10 cellular contexts compared by ENCODE assay signal in the genomic region with DNA sequence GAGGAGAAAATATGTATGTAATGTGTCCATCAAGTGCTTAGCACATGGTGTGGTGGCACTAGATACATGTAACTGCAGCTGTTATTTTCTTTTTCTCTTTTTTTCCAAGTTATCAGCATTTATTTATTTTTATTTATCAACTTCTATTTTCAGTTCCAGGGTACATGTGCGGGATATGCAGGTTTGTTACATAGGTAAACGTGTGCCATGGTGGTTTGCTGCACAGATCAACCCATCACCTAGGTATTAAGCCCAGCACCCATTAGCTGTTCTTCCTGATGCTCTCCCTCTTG. TPM values are rescaled to one million over a fixed set of nuclear protein-coding genes. Genes with fewer than 3 reads are reported as not detected.
DNase-seq lines count a peak whose midpoint lies in the region; ATAC-seq, FAIRE-seq and TF ChIP-seq lines count a peak whose summit lies in the region.
"Not testable (repeated sequence)": the region's sequence is repeated elsewhere in the genome, so short reads cannot be mapped to it uniquely, and the experiment has no call there.
"Had no signal": no experiment of that assay in that cellular context is flagged by ENCODE, and none has a peak within 500 bp of the region (broad histone marks: within the 10 kb centered on the region; RNA-seq: fewer than 3 reads in every experiment).

No MANE protein-coding gene starts in this region.

- BruUV-seq in A673 (replicated peaks; lab: Mats Ljungman, UMichigan); HepG2 (replicated peaks; lab: Mats Ljungman, UMichigan): not testable (repeated sequence)

- H3K4me1 Mint-ChIP-seq in activated T-helper 17 cell treated with anti-CD3 and anti-CD28 coated beads, Interleukin-2, amount 50 U/mL, for 72 hours; effector memory CD8-positive, alpha-beta T cell (ENCODE audit: low read depth in 2 of 2): not testable (repeated sequence)
- peaks cover 6 to 13% of the 10 kb centered on the region in 2 donors for H3K4me1 Mint-ChIP-seq in natural killer cell

- H3K4me1 ChIP-seq in A673 (ENCODE audit: insufficient read depth, low read length, poor library complexity, severe bottlenecking) (peaks cover 19% of the 10 kb centered on the region), DND-41 (ENCODE audit: insufficient read depth, low read length) (peaks cover 10% of the 10 kb centered on the region), HepG2 (ENCODE audit: insufficient read depth, low read length) (peaks cover 13% of the 10 kb centered on the region)
- not testable (repeated sequence) for H3K4me1 ChIP-seq in MM.1S (ENCODE audit: low read length); RWPE2 (ENCODE audit: insufficient read depth, poor library complexity, severe bottlenecking)

- 19% methylated on average over 2 of the region's 2 CpGs for WGBS in HepG2 (ENCODE audit: low lambda C conversion rate)

- in situ Hi-C loops in HepG2 (cut with HindIII; ENCODE audit: extremely low pct_ligation_motif_present, low pct_unique_long_range_greater_than_20kb): not testable (repeated sequence)

- not testable (repeated sequence) for H3K79me2 ChIP-seq in DND-41 (ENCODE audit: insufficient read depth, low read length); MM.1S (ENCODE audit: low read length); HepG2 (ENCODE audit: insufficient read depth, low read length)

- H3K27me3 Mint-ChIP-seq in activated T-helper 17 cell treated with anti-CD3 and anti-CD28 coated beads, Interleukin-2, amount 50 U/mL, for 72 hours; natural killer cell (ENCODE audit: low read depth in 2 of 2): not testable (repeated sequence)
- H3K27me3 Mint-ChIP-seq in effector memory CD8-positive, alpha-beta T cell: peaks cover 34 to 50% of the 10 kb centered on the region in 2 donors

- FAIRE-seq in HepG2 (lab: Jason Lieb, UNC): not testable (repeated sequence)

- TF ChIP-seq POLR2A in HepG2 (IDR thresholded peaks at IDR 0.05; ENCODE audit: insufficient read depth in 1 of 2, low read depth in 2 of 2, low read length in 2 of 2): not testable (repeated sequence)

- not testable (repeated sequence) for H3K36me3 Mint-ChIP-seq in activated T-helper 17 cell treated with anti-CD3 and anti-CD28 coated beads, Interleukin-2, amount 50 U/mL, for 72 hours (ENCODE audit: low read depth); effector memory CD8-positive, alpha-beta T cell (ENCODE audit: insufficient read depth); natural killer cell

- not testable (repeated sequence) for H3F3A ChIP-seq in MM.1S (ENCODE audit: insufficient read depth, low read length)

- not testable (repeated sequence) for H3K9me3 Mint-ChIP-seq in activated T-helper 17 cell treated with anti-CD3 and anti-CD28 coated beads, Interleukin-2, amount 50 U/mL, for 72 hours; effector memory CD8-positive, alpha-beta T cell; natural killer cell

- H3K4me3 Mint-ChIP-seq in activated T-helper 17 cell treated with anti-CD3 and anti-CD28 coated beads, Interleukin-2, amount 50 U/mL, for 72 hours: peak overlapping the region; percentile 17
- peak overlapping the region; percentile 7 to 28 for H3K4me3 Mint-ChIP-seq in effector memory CD8-positive, alpha-beta T cell
- H3K4me3 Mint-ChIP-seq in natural killer cell: peak overlapping the region; percentile 52

- H3K9ac ChIP-seq in DND-41 (ENCODE audit: low read depth, low read length); MM.1S (ENCODE audit: low read length); HepG2 (ENCODE audit: insufficient read depth, low read depth, low read length): not testable (repeated sequence)

- H3K27ac Mint-ChIP-seq in activated T-helper 17 cell treated with anti-CD3 and anti-CD28 coated beads, Interleukin-2, amount 50 U/mL, for 72 hours: not testable (repeated sequence)
- H3K27ac Mint-ChIP-seq in effector memory CD8-positive, alpha-beta T cell: peak overlapping the region in 1 of 2 donors; percentile 22
- peak overlapping the region in 1 of 2 donors; percentile 35 for H3K27ac Mint-ChIP-seq in natural killer cell

- peak overlapping the region; percentile 77 for H3K27ac ChIP-seq in A673 (ENCODE audit: low read depth, low read length, poor library complexity, severe bottlenecking)
- not testable (repeated sequence) for H3K27ac ChIP-seq in DND-41 (ENCODE audit: low read length); MM.1S (ENCODE audit: low read length); RWPE2 (ENCODE audit: poor library complexity, severe bottlenecking); HepG2 (ENCODE audit: extremely low read length, insufficient read depth, low read length)

- POLR2A ChIA-PET in A673 (lab: Charles Lee; ENCODE audit: low non-redundant PET): interaction anchor here (0.5 kb wide), 1 partner anchor 95 kb away, joined by 3 read pairs; no protein-coding TSS in a partner anchor
- POLR2A ChIA-PET in HepG2 (lab: Yijun Ruan, JAX): not testable (repeated sequence)

- not testable (repeated sequence) for H3K36me3 ChIP-seq in A673 (ENCODE audit: insufficient read depth, low read length, poor library complexity, severe bottlenecking); DND-41 (ENCODE audit: insufficient read depth, low read length); MM.1S (replicated peaks; ENCODE audit: insufficient read depth, low read length); RWPE2 (ENCODE audit: low read depth); HepG2 (replicated peaks in 1 of 2; ENCODE audit: control insufficient read depth in 1 of 2, insufficient read depth in 2 of 2, low read length in 2 of 2)

- not testable (repeated sequence) for TF ChIP-seq RAD21 in HepG2 (CRISPR knock-in tag; IDR thresholded peaks at IDR 0.05)

- DNase-seq in A673 (ENCODE audit: low spot score); DND-41; MM.1S; RWPE2 (ENCODE audit: low spot score); effector memory CD8-positive, alpha-beta T cell; HepG2 (ENCODE audit: low spot score); natural killer cell: not testable (repeated sequence)

- H3K9me3 ChIP-seq in A673 (ENCODE audit: low read depth, low read length, poor library complexity, severe bottlenecking); DND-41 (ENCODE audit: insufficient read depth, low read length, severe bottlenecking); MM.1S (replicated peaks; ENCODE audit: insufficient read depth, low read length); RWPE2 (ENCODE audit: severe bottlenecking); HepG2 (ENCODE audit: low read length): not testable (repeated sequence)

- TF ChIP-seq CTCF in A673 (conservative IDR thresholded peaks at IDR 0.05; ENCODE audit: low read depth, low read length); DND-41 (IDR thresholded peaks at IDR 0.05; ENCODE audit: borderline replicate concordance, extremely low read depth, low read length, poor library complexity, severe bottlenecking); MM.1S (IDR thresholded peaks at IDR 0.05; ENCODE audit: low read length); HepG2 (CRISPR knock-in tag; IDR thresholded peaks at IDR 0.05): not testable (repeated sequence)
- TF ChIP-seq CTCF in RWPE2 (IDR thresholded peaks at IDR 0.05; ENCODE audit: poor library complexity, severe bottlenecking) (peak; percentile 52), natural killer cell (IDR thresholded peaks at IDR 0.05) (peak; percentile 64)

- not testable (repeated sequence) for TF ChIP-seq EP300 in HepG2 (IDR thresholded peaks at IDR 0.05; ENCODE audit: low read depth in 2 of 2, low read length in 2 of 2); HepG2 (CRISPR knock-in tag; IDR thresholded peaks at IDR 0.05; ENCODE audit: borderline replicate concordance)

- CTCF ChIA-PET in A673 (lab: Charles Lee): interaction anchor here (1.0 to 2.1 kb wide), 7 partner anchors 9 to 129 kb away, joined by 3 to 20 read pairs (median 4); a partner anchor contains a TSS
- CTCF ChIA-PET in HepG2 (lab: Yijun Ruan, JAX; ENCODE audit: low intra/inter-chr PET ratio, low total read pairs): interaction anchor here (1.7 to 2.1 kb wide), 2 partner anchors 107 to 132 kb away, joined by 12 to 14 read pairs; no protein-coding TSS in a partner anchor

- H3K9me2 ChIP-seq in MM.1S (replicated peaks; ENCODE audit: insufficient read depth, low read length): not testable (repeated sequence)

- not testable (repeated sequence) for H2AFZ ChIP-seq in DND-41 (ENCODE audit: low read depth, low read length); HepG2 (ENCODE audit: low read length)
- H2AFZ ChIP-seq in MM.1S (ENCODE audit: low read length): peak overlapping the region; percentile 67; the same call in 1 of the 2 replicates

- intact Hi-C loops in A673 (cut with micrococcal nuclease; ENCODE audit: unreplicated experiment) (loop anchor here (5.0 kb wide), 1 partner anchor 98 kb away; no protein-coding TSS in a partner anchor), HepG2 (cut with micrococcal nuclease; ENCODE audit: unreplicated experiment) (loop anchor here (1.0 kb wide), 3 partner anchors 108 to 132 kb away; a partner anchor contains a TSS), natural killer cell (cut with micrococcal nuclease) (loop anchor here (1.0 kb wide), 1 partner anchor 132 kb away; no protein-coding TSS in a partner anchor)

- H3K4me2 ChIP-seq in DND-41 (ENCODE audit: insufficient read depth, low read length) (peak overlapping the region; percentile 51; the same call in 1 of the 2 replicates), MM.1S (ENCODE audit: low read depth, low read length) (peak overlapping the region; percentile 81; the same call in 1 of the 2 replicates), HepG2 (ENCODE audit: low read depth, low read length) (peak overlapping the region; percentile 67; the same call in 1 of the 2 replicates)

- not testable (repeated sequence) for ATAC-seq in DND-41 (ENCODE audit: insufficient read depth, low read depth); RWPE2 (ENCODE audit: low read depth); activated T-helper 17 cell treated with anti-CD3 and anti-CD28 coated beads, Interleukin-2, amount 50 U/mL, for 72 hours (replicated peaks); effector memory CD8-positive, alpha-beta T cell (replicated peaks); HepG2; natural killer cell

- not testable (repeated sequence) for H4K20me1 ChIP-seq in DND-41 (ENCODE audit: insufficient read depth, low read length); MM.1S (ENCODE audit: insufficient read depth, low read length); HepG2 (ENCODE audit: insufficient read depth, low read length)

- not testable (repeated sequence) for H3K27me3 ChIP-seq in A673 (replicated peaks; ENCODE audit: insufficient read depth, low read depth, low read length, poor library complexity); DND-41 (ENCODE audit: insufficient read depth, low read length, poor library complexity); MM.1S (replicated peaks; ENCODE audit: insufficient read depth, low read length); RWPE2 (ENCODE audit: insufficient read depth, poor library complexity, severe bottlenecking); HepG2 (ENCODE audit: control insufficient read depth in 1 of 2, insufficient read depth in 2 of 2, low read length in 2 of 2)

- not testable (repeated sequence) for H3K4me3 ChIP-seq in A673 (ENCODE audit: low read depth, low read length, poor library complexity, severe bottlenecking); DND-41 (ENCODE audit: low read depth in 1 of 2, low read length in 2 of 2); MM.1S (ENCODE audit: low read length); RWPE2 (ENCODE audit: severe bottlenecking); HepG2 (replicated peaks in 1 of 3; ENCODE audit: insufficient read depth in 1 of 3, low read depth in 2 of 3, low read length in 3 of 3)

RNA-seq across cellular contexts. Expression of a gene that starts 47.9 kb away (rescaled TPM):
- 15.7 and 19.6 TPM in 2 replicates for total RNA-seq in A673 (2021)
- total RNA-seq in activated T-helper 17 cell treated with anti-CD3 and anti-CD28 coated beads, Interleukin-2, amount 50 U/mL, for 72 hours: not detected
- not detected in 2 replicates for total RNA-seq in HepG2 (2016; rRNA removed; fragmentation: Illumina TruSeq; extraction: Trizol)
- total RNA-seq in HepG2 (2016; cell fraction: cytosol; rRNA removed; fragmentation: Illumina TruSeq; extraction: Trizol; ENCODE audit: low read depth): not detected in 2 replicates
- not detected in 2 replicates for total RNA-seq in HepG2 (2016; cell fraction: insoluble cytoplasmic fraction; rRNA removed; fragmentation: Illumina TruSeq; extraction: Trizol)
- total RNA-seq in HepG2 (2016; cell fraction: membrane; rRNA removed; fragmentation: Illumina TruSeq; extraction: Trizol): not detected in 2 replicates
- total RNA-seq in HepG2 (2016; cell fraction: nucleus; rRNA removed; fragmentation: Illumina TruSeq; extraction: Trizol): not detected in 2 replicates
- polyA plus RNA-seq in HepG2 (2011; rRNA removed): not detected in 2 replicates
- polyA plus RNA-seq in HepG2 (2011; cell fraction: cytosol; rRNA removed): not detected in 2 replicates
- not detected in 2 replicates for polyA plus RNA-seq in HepG2 (2011; cell fraction: nucleus; rRNA removed)
- not detected in 2 replicates for polyA plus RNA-seq in HepG2 (2012)
- polyA plus RNA-seq in HepG2 (2016; cell fraction: cytosol; fragmentation: Illumina TruSeq; extraction: Trizol; ENCODE audit: low read depth): not detected in 2 replicates
- not detected in 2 replicates for polyA plus RNA-seq in HepG2 (2016; cell fraction: insoluble cytoplasmic fraction; fragmentation: Illumina TruSeq; extraction: Trizol; ENCODE audit: low read depth)
- polyA plus RNA-seq in HepG2 (2016; cell fraction: membrane; fragmentation: Illumina TruSeq; extraction: Trizol; ENCODE audit: low read depth): not detected in 2 replicates
- not detected in 2 replicates for polyA plus RNA-seq in HepG2 (2016; cell fraction: nucleus; fragmentation: Illumina TruSeq; extraction: Trizol; ENCODE audit: insufficient read depth, low read depth)
- polyA minus RNA-seq in HepG2 (2011; rRNA and poly(A)+ RNA removed; ENCODE audit: low replicate concordance): not detected in 2 replicates
- not detected in 2 replicates for polyA minus RNA-seq in HepG2 (2011; cell fraction: cytosol; rRNA and poly(A)+ RNA removed)
- not detected in 2 replicates for polyA minus RNA-seq in HepG2 (2011; cell fraction: nucleus; rRNA and poly(A)+ RNA removed)
- total RNA-seq in natural killer cell: not detected
- total RNA-seq: A172 had no signal
- polyA plus RNA-seq: CD8-positive, alpha-beta memory T cell had no signal

Comparison
In these comparisons a context has a peak if more than half of its experiments do, and no peak if none do; other contexts are left out.
1. RNA of a gene that starts 47.9 kb away (total RNA-seq): 15.7 to 19.6 TPM in A673; not detected in activated T-helper 17 cell treated with anti-CD3 and anti-CD28 coated beads, Interleukin-2, amount 50 U/mL, for 72 hours, not detected in HepG2 and not detected in natural killer cell; every median in the first group is over 10 times any median in the second.
2. Peak in every context shown above with its lines, with median percentiles within 50 percentile points of each other: H3K4me2 ChIP-seq and H3K4me3 Mint-ChIP-seq.